Comparison of ENCODE assay signal across 29 cellular contexts in the genomic region with DNA sequence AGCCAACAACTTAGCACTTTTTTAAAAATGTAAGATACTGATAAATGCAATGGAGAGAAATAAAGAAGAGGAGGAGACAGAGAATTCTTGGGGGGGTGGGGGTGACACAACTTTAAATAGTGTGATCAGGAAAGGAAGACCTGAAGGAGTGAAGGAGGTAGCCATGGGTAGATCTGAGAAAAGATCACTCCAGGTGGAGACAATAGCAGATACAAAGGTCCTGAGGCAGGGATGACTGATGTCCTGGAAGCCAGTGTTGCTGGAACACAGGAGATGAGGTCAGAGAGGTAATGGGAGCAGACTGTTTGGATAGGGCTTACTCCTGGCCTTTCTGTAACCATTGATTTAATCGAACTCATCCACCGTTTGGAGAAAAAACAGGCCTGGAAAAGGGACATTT. TPM values are rescaled to one million over a fixed set of nuclear protein-coding genes. Genes with fewer than 3 reads are reported as not detected.
"Had no signal": no experiment of that assay in that cellular context is flagged by ENCODE, and none has a peak within 500 bp of the region (broad histone marks: within the 10 kb centered on the region; RNA-seq: fewer than 3 reads in every experiment).

No MANE protein-coding gene starts in this region.

- ATAC-seq: effector memory CD8-positive, alpha-beta T cell; esophagus mucosa; gastrocnemius medialis; heart right ventricle; left colon; left lung; left ventricle myocardium superior; lower lobe of right lung; naive thymus-derived CD4-positive, alpha-beta T cell had no signal

- H3K27me3 ChIP-seq: esophagus squamous epithelium, gastrocnemius medialis had no signal

- DNase-seq: dermis blood vessel endothelial cell; effector CD8-positive, alpha-beta T cell; effector memory CD8-positive, alpha-beta T cell; erythroblast; esophagus squamous epithelium; foreskin fibroblast; foreskin melanocyte; gastrocnemius medialis; glutamatergic neuron; head of caudate nucleus; heart right ventricle; hippocampal formation; kidney; kidney glomerular epithelial cell; left colon; left lung; left ventricle myocardium superior; lower lobe of right lung; mesenchymal stem cell; midbrain; naive thymus-derived CD4-positive, alpha-beta T cell had no signal

- FAIRE-seq: colon, endometrium, islet of Langerhans, kidney had no signal

- H3K4me3 ChIP-seq: coronary artery, esophagus squamous epithelium, gastrocnemius medialis, heart right ventricle, left lung, lower lobe of right lung had no signal

- H3K36me3 ChIP-seq: esophagus squamous epithelium, gastrocnemius medialis, heart right ventricle, left lung, lower lobe of right lung had no signal

- H3K4me1 ChIP-seq: left lung had no signal

- H3K9me3 ChIP-seq: esophagus squamous epithelium, gastrocnemius medialis, heart right ventricle, left lung, lower lobe of right lung had no signal

- H3K27ac ChIP-seq: coronary artery, epithelial cell of prostate, esophagus squamous epithelium, gastrocnemius medialis, heart right ventricle, left lung, lower lobe of right lung had no signal

RNA-seq across cellular contexts. Expression of gene TRABD2B, which starts 24.6 kb away (rescaled TPM):
- total RNA-seq: dermis blood vessel endothelial cell; lung microvascular endothelial cell; mononuclear cell; naive thymus-derived CD4-positive, alpha-beta T cell had no signal
- polyA plus RNA-seq: naive thymus-derived CD4-positive, alpha-beta T cell had no signal
